In the genomic region with DNA sequence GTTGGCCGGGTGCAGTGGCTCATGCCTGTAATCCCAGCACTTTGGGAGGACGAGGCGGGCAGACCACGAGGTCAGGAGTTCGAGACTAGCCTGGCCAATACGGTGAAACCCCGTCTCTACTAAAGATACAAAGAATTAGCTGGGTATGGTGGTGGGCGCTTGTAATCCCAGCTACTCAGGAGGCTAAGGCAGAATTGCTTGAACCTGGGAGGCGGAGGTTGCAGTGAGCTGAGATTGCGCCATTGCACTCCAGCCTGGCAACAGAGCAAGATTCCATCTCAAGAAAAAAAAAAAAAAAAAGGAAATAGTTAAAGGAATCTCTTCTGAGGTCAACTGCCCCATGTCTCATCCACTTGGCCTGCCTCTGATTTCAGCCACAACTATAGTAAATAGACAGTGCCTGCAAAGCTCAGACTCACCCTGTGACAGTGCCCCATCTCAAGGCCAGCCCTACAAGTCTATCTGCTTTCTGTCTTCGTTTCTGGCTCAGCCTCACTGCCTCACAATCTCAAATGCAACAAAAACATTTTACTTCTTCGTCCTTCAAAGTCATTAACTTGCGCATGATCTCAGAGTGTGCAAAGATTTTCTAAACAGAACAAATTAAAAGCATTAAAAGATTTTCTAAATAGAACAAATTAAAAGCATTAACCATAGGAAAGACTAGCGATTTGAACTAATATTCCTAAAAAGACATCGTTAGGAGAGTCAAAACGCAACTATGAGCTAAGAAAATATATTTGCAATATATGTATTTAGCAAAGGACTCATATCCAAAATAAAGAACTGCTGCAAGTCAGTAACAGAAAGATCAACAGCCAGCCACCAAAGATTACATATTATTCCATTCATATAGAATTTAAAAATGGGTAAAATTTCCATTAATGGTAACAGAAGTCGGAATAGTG, we compare ENCODE assay signal across 1 cellular context.
TF ChIP-seq lines count a peak whose summit lies in the region.

No MANE protein-coding gene starts in this region.

TF ChIP-seq in K562, 482 proteins besides CTCF, POLR2A, EP300 and RAD21:
- no peak for TF ChIP-seq TSHZ1 (CRISPR knock-in tag; IDR thresholded peaks at IDR 0.05)
- TF ChIP-seq FOSL1 (tag; conservative IDR thresholded peaks at IDR 0.05) = peak; percentile 28; the same call in 1 of the 2 replicates
- TF ChIP-seq KDM1A (IDR thresholded peaks at IDR 0.05) = peak; percentile 74 to 82; a peak in 2 of 4 replicates
- no peak for TF ChIP-seq CEBPG (CRISPR knock-in tag; IDR thresholded peaks at IDR 0.05)
- peak in 1 of 2 experiments; percentile 70; a peak in 2 of 4 replicates for TF ChIP-seq CEBPG (tag; conservative IDR thresholded peaks at IDR 0.05 in 1 of 2, IDR thresholded peaks at IDR 0.05 in 1 of 2)
- TF ChIP-seq RCOR1 (IDR thresholded peaks at IDR 0.05; ENCODE audit: borderline replicate concordance in 1 of 2, low read depth in 2 of 2, low read length in 2 of 2) = 0 out of 4 replicates have a peak, but pooled peaks of 1 of the 2 experiments have one; percentile 47
- TF ChIP-seq NEUROD1 (IDR thresholded peaks at IDR 0.05; ENCODE audit: borderline replicate concordance, low read depth, low read length, partially characterized antibody) = no peak
- no peak for TF ChIP-seq MED1 (CRISPR knock-in tag; IDR thresholded peaks at IDR 0.05; ENCODE audit: borderline replicate concordance)
- TF ChIP-seq CEBPB (tag; IDR thresholded peaks at IDR 0.05) = peak; percentile 72
